ENCODE assay signal across 11 cellular contexts in genomic region chr7:24701232-24701898, GRCh38. TPM values are rescaled to one million over a fixed set of nuclear protein-coding genes. Genes with fewer than 3 reads are reported as not detected.
DNase-seq lines count a peak whose midpoint lies in the region; ATAC-seq, FAIRE-seq and TF ChIP-seq lines count a peak whose summit lies in the region.
"Had no signal": no experiment of that assay in that cellular context is flagged by ENCODE, and none has a peak within 500 bp of the region (broad histone marks: within the 10 kb centered on the region; RNA-seq: fewer than 3 reads in every experiment).

No MANE protein-coding gene starts in this region.

- dilution Hi-C loops in keratinocyte (cut with MboI; ENCODE audit: extremely low pct_ligation_motif_present, low sequenced_read_pairs) = no loop called here

- peak; percentile 97 for FAIRE-seq in keratinocyte (lab: Jason Lieb, UNC)

- H3K36me3 ChIP-seq in keratinocyte (ENCODE audit: control insufficient read depth in 2 of 2, extremely low read depth in 1 of 2, insufficient read depth in 2 of 2, low read length in 2 of 2) = peaks cover 12 to 14% of the 10 kb centered on the region in 2 experiments
- no peaks in the 10 kb centered on the region for H3K36me3 ChIP-seq in HAP-1 (replicated peaks)
- H3K36me3 ChIP-seq: ovary had no signal

- H3K9me3 ChIP-seq in keratinocyte (ENCODE audit: control insufficient read depth, low read depth, low read length) = no peaks in the 10 kb centered on the region
- H3K9me3 ChIP-seq in HAP-1 = no peaks in the 10 kb centered on the region
- H3K9me3 ChIP-seq: ovary had no signal

- H3K27ac ChIP-seq in keratinocyte (ENCODE audit: control insufficient read depth, insufficient read depth, low read length) = no peak overlapping the region
- H3K27ac ChIP-seq: ovary had no signal

- CTCF ChIA-PET in activated CD8-positive, alpha-beta T cell treated with anti-CD3 and anti-CD28 coated beads, Interleukin-2, amount 10 ng/mL, durations not matched to agents 7 days and 5 days (lab: Charles Lee) = interaction anchor here (0.6 to 1.4 kb wide), 3 partner anchors 14 to 1037 kb away, joined by 3 to 7 read pairs (median 3); no protein-coding TSS in a partner anchor
- CTCF ChIA-PET in activated CD4-positive, alpha-beta T cell treated with anti-CD3 and anti-CD28 coated beads for 36 hours (lab: Charles Lee) = interaction anchor here (0.7 to 1.2 kb wide), 2 partner anchors 17 to 388 kb away, joined by 3 read pairs; no protein-coding TSS in a partner anchor

- no peaks in the 10 kb centered on the region for H3K79me2 ChIP-seq in keratinocyte (ENCODE audit: control insufficient read depth, insufficient read depth, low read length)

- no peaks in the 10 kb centered on the region for H3K27me3 ChIP-seq in keratinocyte (ENCODE audit: control insufficient read depth, extremely low read depth, insufficient read depth, low read length)
- H3K27me3 ChIP-seq in HAP-1 (ENCODE audit: low read depth) = no peaks in the 10 kb centered on the region
- H3K27me3 ChIP-seq: ovary had no signal

- no peak overlapping the region for H3K9ac ChIP-seq in keratinocyte (ENCODE audit: control insufficient read depth, extremely low read depth, insufficient read depth, low read length)

- H3K4me2 ChIP-seq in keratinocyte (ENCODE audit: control insufficient read depth, extremely low read depth, insufficient read depth, low read depth, low read length) = no peak overlapping the region

- peak; percentile 61 for DNase-seq in A172 (ENCODE audit: low spot score)
- peak; percentile 91 for DNase-seq in HFFc6
- DNase-seq in amniotic stem cell (lab: John Stamatoyannopoulos, UW) = peak; percentile 85
- peak; percentile 53 for DNase-seq in keratinocyte (ENCODE audit: low read depth, low spot score)
- DNase-seq in D341Med (ENCODE audit: low spot score) = no peak
- DNase-seq in activated CD8-positive, alpha-beta T cell treated with anti-CD3 and anti-CD28 coated beads, Interleukin-2, amount 10 ng/mL, durations not matched to agents 7 days and 5 days = no peak
- DNase-seq in activated CD4-positive, alpha-beta T cell treated with anti-CD3 and anti-CD28 coated beads for 36 hours = no peak
- DNase-seq in HAP-1 (ENCODE audit: low spot score in 2 of 2) = no peak
- DNase-seq: CD8-positive, alpha-beta memory T cell; ovary; stimulated activated naive CD8-positive, alpha-beta T cell treated with anti-CD3 and anti-CD28 coated beads, Interleukin-15, amount 100 ng/mL, for 72 hours had no signal

- POLR2A ChIA-PET in activated CD8-positive, alpha-beta T cell treated with anti-CD3 and anti-CD28 coated beads, Interleukin-2, amount 10 ng/mL, durations not matched to agents 7 days and 5 days (lab: Charles Lee) = interaction anchor here (1.3 kb wide), 1 partner anchor 10 kb away, joined by 4 read pairs; no protein-coding TSS in a partner anchor
- POLR2A ChIA-PET in activated CD4-positive, alpha-beta T cell treated with anti-CD3 and anti-CD28 coated beads for 36 hours (lab: Charles Lee) = no interaction called here

- H3K27ac Mint-ChIP-seq in HFFc6 = peak overlapping the region; percentile 27
- H3K27ac Mint-ChIP-seq in activated CD8-positive, alpha-beta T cell treated with anti-CD3 and anti-CD28 coated beads, Interleukin-2, amount 10 ng/mL, durations not matched to agents 7 days and 5 days = no peak overlapping the region
- H3K27ac Mint-ChIP-seq in activated CD4-positive, alpha-beta T cell treated with anti-CD3 and anti-CD28 coated beads for 36 hours = no peak overlapping the region
- H3K27ac Mint-ChIP-seq: stimulated activated naive CD8-positive, alpha-beta T cell treated with anti-CD3 and anti-CD28 coated beads, Interleukin-15, amount 100 ng/mL, for 72 hours had no signal

- intact Hi-C loops in activated CD4-positive, alpha-beta T cell treated with anti-CD3 and anti-CD28 coated beads for 36 hours (cut with DNase I, micrococcal nuclease) = no loop called here

- H3K4me3 ChIP-seq in keratinocyte (ENCODE audit: control insufficient read depth in 2 of 3, extremely low read depth in 1 of 3, insufficient read depth in 2 of 3, low read depth in 1 of 3, low read length in 3 of 3) = no peak overlapping the region
- H3K4me3 ChIP-seq in HAP-1 = no peak overlapping the region
- H3K4me3 ChIP-seq: ovary had no signal

- H3K4me1 ChIP-seq in keratinocyte (ENCODE audit: control insufficient read depth, extremely low read depth, insufficient read depth, low read length) (peaks cover 27% of the 10 kb centered on the region), HAP-1 (peaks cover 18% of the 10 kb centered on the region)

- no peak for TF ChIP-seq CTCF in HFFc6 (IDR thresholded peaks at IDR 0.05)
- no peak for TF ChIP-seq CTCF in keratinocyte (optimal IDR thresholded peaks at IDR 0.05 in 1 of 3, IDR thresholded peaks at IDR 0.05 in 1 of 3, conservative IDR thresholded peaks at IDR 0.05 in 1 of 3; ENCODE audit: extremely low read depth in 1 of 3, insufficient read depth in 2 of 3, low read length in 3 of 3)

- no peaks in the 10 kb centered on the region; the same call in 1 of the 2 replicates for H3K27me3 Mint-ChIP-seq in HFFc6 (ENCODE audit: insufficient read depth)
- H3K27me3 Mint-ChIP-seq in activated CD8-positive, alpha-beta T cell treated with anti-CD3 and anti-CD28 coated beads, Interleukin-2, amount 10 ng/mL, durations not matched to agents 7 days and 5 days (ENCODE audit: low read depth) = no peaks in the 10 kb centered on the region
- no peaks in the 10 kb centered on the region for H3K27me3 Mint-ChIP-seq in activated CD4-positive, alpha-beta T cell treated with anti-CD3 and anti-CD28 coated beads for 36 hours
- H3K27me3 Mint-ChIP-seq: CD8-positive, alpha-beta memory T cell; stimulated activated naive CD8-positive, alpha-beta T cell treated with anti-CD3 and anti-CD28 coated beads, Interleukin-15, amount 100 ng/mL, for 72 hours had no signal

- peaks cover 47% of the 10 kb centered on the region for H3K4me1 Mint-ChIP-seq in HFFc6 (ENCODE audit: low read depth)
- H3K4me1 Mint-ChIP-seq in activated CD8-positive, alpha-beta T cell treated with anti-CD3 and anti-CD28 coated beads, Interleukin-2, amount 10 ng/mL, durations not matched to agents 7 days and 5 days (ENCODE audit: low read depth) = peaks cover 10% of the 10 kb centered on the region
- H3K4me1 Mint-ChIP-seq in activated CD4-positive, alpha-beta T cell treated with anti-CD3 and anti-CD28 coated beads for 36 hours = no peaks in the 10 kb centered on the region
- H3K4me1 Mint-ChIP-seq: CD8-positive, alpha-beta memory T cell had no signal

- H3K4me3 Mint-ChIP-seq in HFFc6 = peak overlapping the region; percentile 12; the same call in 1 of the 2 replicates
- H3K4me3 Mint-ChIP-seq in activated CD8-positive, alpha-beta T cell treated with anti-CD3 and anti-CD28 coated beads, Interleukin-2, amount 10 ng/mL, durations not matched to agents 7 days and 5 days = no peak overlapping the region
- H3K4me3 Mint-ChIP-seq in activated CD4-positive, alpha-beta T cell treated with anti-CD3 and anti-CD28 coated beads for 36 hours = no peak overlapping the region
- H3K4me3 Mint-ChIP-seq: CD8-positive, alpha-beta memory T cell; stimulated activated naive CD8-positive, alpha-beta T cell treated with anti-CD3 and anti-CD28 coated beads, Interleukin-15, amount 100 ng/mL, for 72 hours had no signal

- H3K9me1 ChIP-seq in keratinocyte (ENCODE audit: control insufficient read depth, extremely low read depth, insufficient read depth, low read length) = no peaks in the 10 kb centered on the region

- H2AFZ ChIP-seq in keratinocyte (ENCODE audit: control insufficient read depth, low read length) = no peak overlapping the region

- no peaks in the 10 kb centered on the region for H3K9me3 Mint-ChIP-seq in HFFc6
- no peaks in the 10 kb centered on the region for H3K9me3 Mint-ChIP-seq in activated CD8-positive, alpha-beta T cell treated with anti-CD3 and anti-CD28 coated beads, Interleukin-2, amount 10 ng/mL, durations not matched to agents 7 days and 5 days (ENCODE audit: insufficient read depth)
- no peaks in the 10 kb centered on the region for H3K9me3 Mint-ChIP-seq in activated CD4-positive, alpha-beta T cell treated with anti-CD3 and anti-CD28 coated beads for 36 hours (ENCODE audit: low read depth)
- H3K9me3 Mint-ChIP-seq: CD8-positive, alpha-beta memory T cell; stimulated activated naive CD8-positive, alpha-beta T cell treated with anti-CD3 and anti-CD28 coated beads, Interleukin-15, amount 100 ng/mL, for 72 hours had no signal

- ATAC-seq in activated CD8-positive, alpha-beta T cell treated with anti-CD3 and anti-CD28 coated beads, Interleukin-2, amount 10 ng/mL, durations not matched to agents 7 days and 5 days = no peak
- no peak for ATAC-seq in activated CD4-positive, alpha-beta T cell treated with anti-CD3 and anti-CD28 coated beads for 36 hours
- ATAC-seq: stimulated activated naive CD8-positive, alpha-beta T cell treated with anti-CD3 and anti-CD28 coated beads, Interleukin-15, amount 100 ng/mL, for 72 hours had no signal

- in situ Hi-C loops in HAP-1 (cut with MboI; ENCODE audit: low sequenced_read_pairs) = no loop called here

- H3K36me3 Mint-ChIP-seq in HFFc6 (ENCODE audit: low read depth) = peaks cover 8% of the 10 kb centered on the region
- no peaks in the 10 kb centered on the region for H3K36me3 Mint-ChIP-seq in activated CD8-positive, alpha-beta T cell treated with anti-CD3 and anti-CD28 coated beads, Interleukin-2, amount 10 ng/mL, durations not matched to agents 7 days and 5 days (ENCODE audit: low read depth)
- H3K36me3 Mint-ChIP-seq in activated CD4-positive, alpha-beta T cell treated with anti-CD3 and anti-CD28 coated beads for 36 hours (ENCODE audit: low read depth) = no peaks in the 10 kb centered on the region

- H4K20me1 ChIP-seq in keratinocyte (ENCODE audit: control insufficient read depth, extremely low read depth, insufficient read depth, low read length) = no peaks in the 10 kb centered on the region

RNA-seq across cellular contexts. Expression of gene GSDME, which starts 55.9 kb away (rescaled TPM):
- total RNA-seq in A172 (2014; rRNA removed; shearing (Covaris generic)) = 39.0 and 43.0 TPM in 2 replicates
- total RNA-seq in HFFc6 (2021; fragmentation: NEBNext Ultra II Directional; extraction: Animal tissue kit (Norgen Biotek cat#: 25700)) = 10 to 100 TPM; 37.1 to 49.8 (median 42.8) TPM
- 81.7 to 105 TPM (median 95.6 TPM) in 3 replicates for polyA plus RNA-seq in keratinocyte
- 83.9 TPM for polyA plus RNA-seq in keratinocyte (2011; ENCODE audit: low read depth)
- polyA plus RNA-seq in keratinocyte (2011; cell fraction: cytosol; rRNA removed) = 71.7 and 85.2 TPM in 2 replicates
- 134 and 143 TPM in 2 replicates for polyA plus RNA-seq in keratinocyte (2011; cell fraction: nucleus; rRNA removed)
- 59.5 and 86.4 TPM in 2 replicates for polyA plus RNA-seq in keratinocyte (2012; ENCODE audit: low replicate concordance)
- polyA minus RNA-seq in keratinocyte = 71.0 to 119 TPM (median 96.2 TPM) in 3 replicates
- polyA minus RNA-seq in keratinocyte (2011; cell fraction: cytosol; rRNA and poly(A)+ RNA removed) = 60.0 TPM
- polyA minus RNA-seq in keratinocyte (2011; cell fraction: nucleus; rRNA and poly(A)+ RNA removed) = 50.8 and 85.9 TPM in 2 replicates
- total RNA-seq in activated CD8-positive, alpha-beta T cell treated with anti-CD3 and anti-CD28 coated beads, Interleukin-2, amount 10 ng/mL, durations not matched to agents 7 days and 5 days = 1 to 10 TPM; 2.9 to 3.0 TPM
- total RNA-seq in activated CD4-positive, alpha-beta T cell treated with anti-CD3 and anti-CD28 coated beads for 36 hours = 1 to 10 TPM; 6.2 to 8.5 TPM

Comparison
In these comparisons a context has a peak if more than half of its experiments do, and no peak if none do; other contexts are left out.
1. DNase-seq: peak in A172 (single experiment), HFFc6 (single experiment), amniotic stem cell (single experiment) and keratinocyte (single experiment); none in D341Med (single experiment), activated CD8-positive, alpha-beta T cell treated with anti-CD3 and anti-CD28 coated beads, Interleukin-2, amount 10 ng/mL, durations not matched to agents 7 days and 5 days (single experiment), activated CD4-positive, alpha-beta T cell treated with anti-CD3 and anti-CD28 coated beads for 36 hours (single experiment) and HAP-1 (0 of 2).